Comparison of ENCODE assay signal across 31 cellular contexts in genomic region chr3:141491929-141492328, GRCh38. TPM values are rescaled to one million over a fixed set of nuclear protein-coding genes. Genes with fewer than 3 reads are reported as not detected.
A peak's percentile ranks its signal among the peaks of the same experiment; 100 is the strongest.
DNase-seq lines count a peak whose midpoint lies in the region; ATAC-seq and TF ChIP-seq lines count a peak whose summit lies in the region.
"Had no signal": no experiment of that assay in that cellular context is flagged by ENCODE, and none has a peak within 500 bp of the region (broad histone marks: within the 10 kb centered on the region; RNA-seq: fewer than 3 reads in every experiment).

No MANE protein-coding gene starts in this region.

- H3K36me3 ChIP-seq in Loucy (ENCODE audit: insufficient read depth, low read length) (peaks cover 3% of the 10 kb centered on the region; the same call in 1 of the 2 replicates), vagina (no peaks in the 10 kb centered on the region)
- H3K36me3 ChIP-seq: Peyer's patch, transverse colon had no signal

- TF ChIP-seq CTCF in Loucy (conservative IDR thresholded peaks at IDR 0.05; ENCODE audit: low read length): no peak
- TF ChIP-seq CTCF in chondrocyte (IDR thresholded peaks at IDR 0.05): no peak
- TF ChIP-seq CTCF in vagina (IDR thresholded peaks at IDR 0.05): no peak

- H3K9me3 ChIP-seq in Loucy (ENCODE audit: insufficient read depth, low read depth, low read length): peaks cover 10% of the 10 kb centered on the region
- H3K9me3 ChIP-seq in vagina: no peaks in the 10 kb centered on the region
- H3K9me3 ChIP-seq: Peyer's patch, spleen, transverse colon had no signal

- intact Hi-C loops in vagina (cut with DNase I): no loop called here

- ATAC-seq in activated naive CD4-positive, alpha-beta T cell treated with anti-CD3 and anti-CD28 coated beads, Interleukin-2, amount 50 U/mL, for 72 hours: no peak
- ATAC-seq in effector memory CD8-positive, alpha-beta T cell (replicated peaks): no peak
- ATAC-seq in stimulated activated memory B cell treated with anti-CD40 and anti-IgM and Interleukin-4, amounts not matched to agents 10 μg/mL and 1 μg/mL and 100 μg/mL, for 72 hours: no peak
- no peak for ATAC-seq in HG03457 (IDR thresholded peaks at IDR 0.05; ENCODE audit: unreplicated experiment)
- ATAC-seq: activated CD8-positive, alpha-beta memory T cell treated with anti-CD3 and anti-CD28 coated beads, Interleukin-2, amount 10 ng/mL, durations not matched to agents 7 days and 5 days; right cardiac atrium had no signal

- H3K4me1 ChIP-seq in Loucy (ENCODE audit: insufficient read depth, low read length, poor library complexity, severe bottlenecking): peaks cover 65% of the 10 kb centered on the region
- H3K4me1 ChIP-seq in vagina: peaks cover 30% of the 10 kb centered on the region

- no peak overlapping the region for H2AFZ ChIP-seq in Loucy (ENCODE audit: low read length)

- no peak for DNase-seq in activated naive CD4-positive, alpha-beta T cell treated with anti-CD3 and anti-CD28 coated beads, Interleukin-2, amount 50 U/mL, for 72 hours (ENCODE audit: low spot score in 2 of 2)
- DNase-seq in effector memory CD8-positive, alpha-beta T cell: no peak
- DNase-seq in chondrocyte (ENCODE audit: low spot score) (no peak), vagina (ENCODE audit: extremely low spot score in 2 of 2) (no peak)
- DNase-seq: activated CD4-positive, alpha-beta T cell treated with anti-CD3 and anti-CD28 coated beads, Interleukin-2, amount 10 ng/mL, durations not matched to agents 24 days and 14 days; activated CD8-positive, alpha-beta memory T cell treated with anti-CD3 and anti-CD28 coated beads, Interleukin-2, amount 10 ng/mL, durations not matched to agents 7 days and 5 days; activated naive CD4-positive, alpha-beta T cell treated with anti-CD3 and anti-CD28 coated beads, Interleukin-2, amount 10 ng/mL, durations not matched to agents 7 days and 5 days; aorta; COR-L47; DMS53; effector CD8-positive, alpha-beta T cell; HCEC 1CT; hypothalamus; NCI-H1048; NCI-H187; NCI-H446 treated with DMSO at 0.1 percent for 48 hours; NCI-H774; Peyer's patch; right cardiac atrium; SHP77; spleen; stimulated activated CD8-positive, alpha-beta memory T cell treated with anti-CD3 and anti-CD28 coated beads, Interleukin-4, amount 100 ng/mL, for 48 hours; transverse colon; WERI-Rb-1 had no signal

- no peaks in the 10 kb centered on the region for H3K9me2 ChIP-seq in Loucy (replicated peaks; ENCODE audit: low read depth, low read length)

- peaks cover 16% of the 10 kb centered on the region for H3K36me3 Mint-ChIP-seq in activated naive CD4-positive, alpha-beta T cell treated with anti-CD3 and anti-CD28 coated beads, Interleukin-2, amount 50 U/mL, for 24 hours
- H3K36me3 Mint-ChIP-seq in activated naive CD4-positive, alpha-beta T cell treated with anti-CD3 and anti-CD28 coated beads, Interleukin-2, amount 50 U/mL, for 72 hours: peaks cover 12 to 29% of the 10 kb centered on the region in 2 donors
- peaks cover 17% of the 10 kb centered on the region for H3K36me3 Mint-ChIP-seq in effector memory CD8-positive, alpha-beta T cell (ENCODE audit: insufficient read depth)
- H3K36me3 Mint-ChIP-seq in stimulated activated memory B cell treated with anti-CD40 and anti-IgM and Interleukin-4, amounts not matched to agents 10 μg/mL and 1 μg/mL and 100 μg/mL, for 72 hours: peaks cover 23% of the 10 kb centered on the region
- H3K36me3 Mint-ChIP-seq in chondrocyte (ENCODE audit: low read depth): peaks cover 2% of the 10 kb centered on the region

- H3K27me3 ChIP-seq in Loucy (ENCODE audit: insufficient read depth, low read length, poor library complexity, severe bottlenecking): no peaks in the 10 kb centered on the region
- no peaks in the 10 kb centered on the region for H3K27me3 ChIP-seq in vagina
- H3K27me3 ChIP-seq: Peyer's patch, spleen, transverse colon had no signal

- H3K9me3 Mint-ChIP-seq in activated naive CD4-positive, alpha-beta T cell treated with anti-CD3 and anti-CD28 coated beads, Interleukin-2, amount 50 U/mL, for 24 hours: no peaks in the 10 kb centered on the region
- H3K9me3 Mint-ChIP-seq in activated naive CD4-positive, alpha-beta T cell treated with anti-CD3 and anti-CD28 coated beads, Interleukin-2, amount 50 U/mL, for 72 hours: peaks cover 0 to 5% of the 10 kb centered on the region in 2 donors
- H3K9me3 Mint-ChIP-seq in effector memory CD8-positive, alpha-beta T cell: no peaks in the 10 kb centered on the region
- no peaks in the 10 kb centered on the region for H3K9me3 Mint-ChIP-seq in stimulated activated memory B cell treated with anti-CD40 and anti-IgM and Interleukin-4, amounts not matched to agents 10 μg/mL and 1 μg/mL and 100 μg/mL, for 72 hours
- H3K9me3 Mint-ChIP-seq in chondrocyte (ENCODE audit: low read depth): no peaks in the 10 kb centered on the region

- H3K27ac ChIP-seq in vagina: no peak overlapping the region
- H3K27ac ChIP-seq: coronary artery, epithelial cell of prostate, Peyer's patch, transverse colon, WERI-Rb-1 had no signal

- 0 out of 2 replicates have a peak, but pooled peaks cover 2% of the 10 kb centered on the region for H3F3A ChIP-seq in Loucy (ENCODE audit: low read depth)

- peaks cover 80% of the 10 kb centered on the region for H3K79me2 ChIP-seq in Loucy (ENCODE audit: insufficient read depth, low read length)

- H3K4me1 Mint-ChIP-seq in activated naive CD4-positive, alpha-beta T cell treated with anti-CD3 and anti-CD28 coated beads, Interleukin-2, amount 50 U/mL, for 24 hours: peaks cover 92% of the 10 kb centered on the region
- peaks cover 55 to 83% of the 10 kb centered on the region in 2 donors for H3K4me1 Mint-ChIP-seq in effector memory CD8-positive, alpha-beta T cell (ENCODE audit: low read depth in 2 of 2)
- H3K4me1 Mint-ChIP-seq in stimulated activated memory B cell treated with anti-CD40 and anti-IgM and Interleukin-4, amounts not matched to agents 10 μg/mL and 1 μg/mL and 100 μg/mL, for 72 hours: peaks cover 66% of the 10 kb centered on the region
- H3K4me1 Mint-ChIP-seq in chondrocyte (ENCODE audit: low read depth): peaks cover 10% of the 10 kb centered on the region

- no peak for TF ChIP-seq POLR2A in vagina (IDR thresholded peaks at IDR 0.05)

- H3K4me2 ChIP-seq in Loucy (ENCODE audit: low read depth, low read length, poor library complexity, severe bottlenecking): peak overlapping the region; percentile 83

- no peak overlapping the region for H3K9ac ChIP-seq in Loucy (ENCODE audit: low read depth, low read length, poor library complexity, severe bottlenecking)

- H3K4me3 Mint-ChIP-seq in activated naive CD4-positive, alpha-beta T cell treated with anti-CD3 and anti-CD28 coated beads, Interleukin-2, amount 50 U/mL, for 24 hours: peak overlapping the region; percentile 53
- H3K4me3 Mint-ChIP-seq in effector memory CD8-positive, alpha-beta T cell: peak overlapping the region in 1 of 2 donors; percentile 56
- H3K4me3 Mint-ChIP-seq in stimulated activated memory B cell treated with anti-CD40 and anti-IgM and Interleukin-4, amounts not matched to agents 10 μg/mL and 1 μg/mL and 100 μg/mL, for 72 hours: no peak overlapping the region
- H3K4me3 Mint-ChIP-seq in chondrocyte (ENCODE audit: unreplicated experiment): no peak overlapping the region
- H3K4me3 Mint-ChIP-seq: activated CD4-positive, alpha-beta T cell treated with anti-CD3 and anti-CD28 coated beads, Interleukin-2, amount 10 ng/mL, durations not matched to agents 24 days and 14 days; activated CD8-positive, alpha-beta memory T cell treated with anti-CD3 and anti-CD28 coated beads, Interleukin-2, amount 10 ng/mL, durations not matched to agents 7 days and 5 days; activated naive CD4-positive, alpha-beta T cell treated with anti-CD3 and anti-CD28 coated beads, Interleukin-2, amount 10 ng/mL, durations not matched to agents 7 days and 5 days; activated T-helper 1 cell treated with anti-CD3 and anti-CD28 coated beads, Interleukin-12 subunit alpha, Interleukin-12 subunit beta, Interleukin-2, Interleukin-4 antibody, amounts not matched to agents 30 ng/mL and 10 ng/mL and 1 ng/mL, durations not matched to agents 14 hours and 24 hours and 36 hours had no signal

- H4K20me1 ChIP-seq in Loucy (ENCODE audit: insufficient read depth, low read length, poor library complexity, severe bottlenecking): peaks cover 54% of the 10 kb centered on the region

- peak overlapping the region; percentile 71 for H3K27ac Mint-ChIP-seq in activated naive CD4-positive, alpha-beta T cell treated with anti-CD3 and anti-CD28 coated beads, Interleukin-2, amount 50 U/mL, for 24 hours
- no peak overlapping the region for H3K27ac Mint-ChIP-seq in activated naive CD4-positive, alpha-beta T cell treated with anti-CD3 and anti-CD28 coated beads, Interleukin-2, amount 50 U/mL, for 72 hours
- peak overlapping the region; percentile 38 to 73 for H3K27ac Mint-ChIP-seq in effector memory CD8-positive, alpha-beta T cell
- peak overlapping the region; percentile 7 for H3K27ac Mint-ChIP-seq in stimulated activated memory B cell treated with anti-CD40 and anti-IgM and Interleukin-4, amounts not matched to agents 10 μg/mL and 1 μg/mL and 100 μg/mL, for 72 hours
- no peak overlapping the region for H3K27ac Mint-ChIP-seq in chondrocyte (ENCODE audit: unreplicated experiment)
- H3K27ac Mint-ChIP-seq: activated CD4-positive, alpha-beta T cell treated with anti-CD3 and anti-CD28 coated beads, Interleukin-2, amount 10 ng/mL, durations not matched to agents 24 days and 14 days; activated CD8-positive, alpha-beta memory T cell treated with anti-CD3 and anti-CD28 coated beads, Interleukin-2, amount 10 ng/mL, durations not matched to agents 7 days and 5 days; activated naive CD4-positive, alpha-beta T cell treated with anti-CD3 and anti-CD28 coated beads, Interleukin-2, amount 10 ng/mL, durations not matched to agents 7 days and 5 days; activated T-helper 1 cell treated with anti-CD3 and anti-CD28 coated beads, Interleukin-12 subunit alpha, Interleukin-12 subunit beta, Interleukin-2, Interleukin-4 antibody, amounts not matched to agents 30 ng/mL and 10 ng/mL and 1 ng/mL, durations not matched to agents 14 hours and 24 hours and 36 hours had no signal

- no peaks in the 10 kb centered on the region for H3K27me3 Mint-ChIP-seq in activated naive CD4-positive, alpha-beta T cell treated with anti-CD3 and anti-CD28 coated beads, Interleukin-2, amount 50 U/mL, for 24 hours
- no peaks in the 10 kb centered on the region for H3K27me3 Mint-ChIP-seq in effector memory CD8-positive, alpha-beta T cell
- no peaks in the 10 kb centered on the region for H3K27me3 Mint-ChIP-seq in stimulated activated memory B cell treated with anti-CD40 and anti-IgM and Interleukin-4, amounts not matched to agents 10 μg/mL and 1 μg/mL and 100 μg/mL, for 72 hours
- H3K27me3 Mint-ChIP-seq in chondrocyte (ENCODE audit: low read depth): no peaks in the 10 kb centered on the region
- H3K27me3 Mint-ChIP-seq: activated CD4-positive, alpha-beta T cell treated with anti-CD3 and anti-CD28 coated beads, Interleukin-2, amount 10 ng/mL, durations not matched to agents 24 days and 14 days; activated CD8-positive, alpha-beta memory T cell treated with anti-CD3 and anti-CD28 coated beads, Interleukin-2, amount 10 ng/mL, durations not matched to agents 7 days and 5 days; activated naive CD4-positive, alpha-beta T cell treated with anti-CD3 and anti-CD28 coated beads, Interleukin-2, amount 10 ng/mL, durations not matched to agents 7 days and 5 days had no signal

- H3K4me3 ChIP-seq in Loucy (ENCODE audit: low read length, poor library complexity, severe bottlenecking) (peak overlapping the region; percentile 10), vagina (no peak overlapping the region)
- H3K4me3 ChIP-seq: coronary artery, Peyer's patch, spleen, transverse colon had no signal

RNA-seq across cellular contexts. Expression of gene RASA2, which starts 5.1 kb away (rescaled TPM):
- total RNA-seq in activated naive CD4-positive, alpha-beta T cell treated with anti-CD3 and anti-CD28 coated beads, Interleukin-2, amount 50 U/mL, for 72 hours: 10 to 100 TPM; 27.1 to 31.1 TPM
- 8.5 to 9.2 TPM (median 9.2 TPM) in 3 replicates for total RNA-seq in chondrocyte
- 18.4 TPM for total RNA-seq in vagina

Comparison
In these comparisons a context has a peak if more than half of its experiments do, and no peak if none do; other contexts are left out.
1. H3K27ac Mint-ChIP-seq: peak in activated naive CD4-positive, alpha-beta T cell treated with anti-CD3 and anti-CD28 coated beads, Interleukin-2, amount 50 U/mL, for 24 hours (single experiment), effector memory CD8-positive, alpha-beta T cell (2 of 2) and stimulated activated memory B cell treated with anti-CD40 and anti-IgM and Interleukin-4, amounts not matched to agents 10 μg/mL and 1 μg/mL and 100 μg/mL, for 72 hours (single experiment); none in activated naive CD4-positive, alpha-beta T cell treated with anti-CD3 and anti-CD28 coated beads, Interleukin-2, amount 50 U/mL, for 72 hours (0 of 2) and chondrocyte (single experiment).